Comparison of ENCODE assay signal across 8 cellular contexts in genomic region chr11:72433455-72434061, GRCh38. TPM values are rescaled to one million over a fixed set of nuclear protein-coding genes. Genes with fewer than 3 reads are reported as not detected.
DNase-seq lines count a peak whose midpoint lies in the region; ATAC-seq and TF ChIP-seq lines count a peak whose summit lies in the region.

No MANE protein-coding gene starts in this region.

- H3K4me3 ChIP-seq in NB4 (ENCODE audit: low read depth, low read length) (peak overlapping the region; percentile 89), coronary artery (peak overlapping the region; percentile 88)

- H3K9ac ChIP-seq in ES-I3 (ENCODE audit: low read depth, low read length), result peak overlapping the region; percentile 85; the same call in 1 of the 2 replicates

- no peaks in the 10 kb centered on the region for H3K9me3 ChIP-seq in ES-I3 (ENCODE audit: control insufficient read depth, insufficient read depth, low read length)

- H3K36me3 Mint-ChIP-seq in natural killer cell treated with Interleukin-12 subunit alpha and Interleukin-12 subunit beta and Interleukin-15 and Interleukin-18, amount 100 ng/mL, for 72 hours, result no peaks in the 10 kb centered on the region

- no peak for TF ChIP-seq POLR2A in NB4 (IDR thresholded peaks at IDR 0.05; ENCODE audit: extremely low read depth, insufficient read length)

- DNase-seq in NB4 (ENCODE audit: low read depth), result peak; percentile 71
- no peak for DNase-seq in coronary artery (ENCODE audit: low spot score)
- DNase-seq in natural killer cell treated with Interleukin-12 subunit alpha and Interleukin-12 subunit beta and Interleukin-15 and Interleukin-18, amount 100 ng/mL, for 72 hours (ENCODE audit: low spot score), result no peak
- DNase-seq in NCI-H1694 (lab: John Stamatoyannopoulos, UW), result no peak
- no peak for DNase-seq in NCI-H524 (lab: John Stamatoyannopoulos, UW)

- H3K27ac Mint-ChIP-seq in natural killer cell treated with Interleukin-12 subunit alpha and Interleukin-12 subunit beta and Interleukin-15 and Interleukin-18, amount 100 ng/mL, for 72 hours, result peak overlapping the region; percentile 93 to 95

- no peaks in the 10 kb centered on the region for H3K4me1 ChIP-seq in ES-I3 (ENCODE audit: insufficient read depth, low read length)

- no peak for TF ChIP-seq CTCF in NB4 (IDR thresholded peaks at IDR 0.05; ENCODE audit: low read depth, low read length)
- TF ChIP-seq CTCF in coronary artery (IDR thresholded peaks at IDR 0.05), result no peak

- H3K27me3 Mint-ChIP-seq in natural killer cell treated with Interleukin-12 subunit alpha and Interleukin-12 subunit beta and Interleukin-15 and Interleukin-18, amount 100 ng/mL, for 72 hours, result peaks cover 0 to 2% of the 10 kb centered on the region in 2 donors

- H3K9me3 Mint-ChIP-seq in natural killer cell treated with Interleukin-12 subunit alpha and Interleukin-12 subunit beta and Interleukin-15 and Interleukin-18, amount 100 ng/mL, for 72 hours, result no peaks in the 10 kb centered on the region

- peak in 1 of 2 donors; percentile 7 for ATAC-seq in natural killer cell treated with Interleukin-12 subunit alpha and Interleukin-12 subunit beta and Interleukin-15 and Interleukin-18, amount 100 ng/mL, for 72 hours
- ATAC-seq in GM18861 (IDR thresholded peaks at IDR 0.05; ENCODE audit: unreplicated experiment) (no peak), GM18868 (IDR thresholded peaks at IDR 0.05; ENCODE audit: unreplicated experiment) (no peak)

- no peaks in the 10 kb centered on the region for H3K36me3 ChIP-seq in ES-I3 (ENCODE audit: insufficient read depth, low read length)

- H3K27ac ChIP-seq in coronary artery, result peak overlapping the region; percentile 85 to 95

- H3K4me1 Mint-ChIP-seq in natural killer cell treated with Interleukin-12 subunit alpha and Interleukin-12 subunit beta and Interleukin-15 and Interleukin-18, amount 100 ng/mL, for 72 hours (ENCODE audit: low read depth in 2 of 2), result peaks cover 27 to 37% of the 10 kb centered on the region in 2 donors

- H3K4me3 Mint-ChIP-seq in natural killer cell treated with Interleukin-12 subunit alpha and Interleukin-12 subunit beta and Interleukin-15 and Interleukin-18, amount 100 ng/mL, for 72 hours, result peak overlapping the region; percentile 97

RNA-seq across cellular contexts. Expression of gene CLPB, which starts 0.8 kb away (rescaled TPM):
- 10 to 100 TPM; 43.6 to 55.6 TPM for total RNA-seq in natural killer cell treated with Interleukin-12 subunit alpha and Interleukin-12 subunit beta and Interleukin-15 and Interleukin-18, amount 100 ng/mL, for 72 hours
